ENCODE assay signal across 18 cellular contexts in the genomic region with DNA sequence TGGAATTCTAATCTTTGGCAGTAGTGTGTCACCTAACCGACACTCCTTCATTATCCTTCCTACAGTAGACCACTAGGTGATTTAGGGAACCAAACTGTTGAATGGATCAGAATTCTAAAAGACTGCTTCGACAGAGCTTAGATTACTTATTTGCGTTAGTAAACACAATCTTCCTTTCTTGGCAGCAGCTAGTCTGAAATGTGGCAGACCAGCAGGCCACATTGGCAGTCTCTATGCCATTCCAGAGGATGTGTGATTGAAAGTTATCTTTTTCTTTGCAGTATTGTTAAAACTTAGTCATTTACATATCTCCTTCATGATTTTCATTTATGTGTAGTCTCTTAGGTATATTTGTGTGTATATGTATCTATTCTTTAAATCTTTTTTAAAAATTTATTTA. TPM values are rescaled to one million over a fixed set of nuclear protein-coding genes. Genes with fewer than 3 reads are reported as not detected.
A peak's percentile ranks its signal among the peaks of the same experiment; 100 is the strongest.
DNase-seq lines count a peak whose midpoint lies in the region; ATAC-seq, FAIRE-seq and TF ChIP-seq lines count a peak whose summit lies in the region.
"Had no signal": no experiment of that assay in that cellular context is flagged by ENCODE, and none has a peak within 500 bp of the region (broad histone marks: within the 10 kb centered on the region; RNA-seq: fewer than 3 reads in every experiment).

No MANE protein-coding gene starts in this region.

- H3K4me3 ChIP-seq in CD4-positive, CD25-positive, alpha-beta regulatory T cell (ENCODE audit: low read depth, low read length), result peak overlapping the region; percentile 71
- H3K4me3 ChIP-seq in astrocyte (ENCODE audit: insufficient read depth, low read depth, low read length), result no peak overlapping the region
- H3K4me3 ChIP-seq: body of pancreas had no signal

- FAIRE-seq in GM19239 (lab: Jason Lieb, UNC) (peak; percentile 54), astrocyte (lab: Jason Lieb, UNC) (peak; percentile 9)

- H3K27me3 Mint-ChIP-seq in CD4-positive, CD25-positive, alpha-beta regulatory T cell, result no peaks in the 10 kb centered on the region
- no peaks in the 10 kb centered on the region for H3K27me3 Mint-ChIP-seq in astrocyte (ENCODE audit: low read depth, unreplicated experiment)
- H3K27me3 Mint-ChIP-seq in natural killer cell treated with Interleukin-12 subunit alpha and Interleukin-12 subunit beta and Interleukin-15 and Interleukin-18, amount 100 ng/mL, for 72 hours, result no peaks in the 10 kb centered on the region
- H3K27me3 Mint-ChIP-seq: dendritic cell treated with granulocyte-macrophage colony-stimulating factor and Interleukin-4, amounts not matched to agents 40 ng/mL and 50 ng/mL, for 4 days had no signal

- no peak for ATAC-seq in CD4-positive, CD25-positive, alpha-beta regulatory T cell (ENCODE audit: low read depth in 2 of 2)
- ATAC-seq in natural killer cell treated with Interleukin-12 subunit alpha and Interleukin-12 subunit beta and Interleukin-15 and Interleukin-18, amount 100 ng/mL, for 72 hours, result no peak
- ATAC-seq in HG02571 (IDR thresholded peaks at IDR 0.05; ENCODE audit: unreplicated experiment) (no peak), GM21576 (IDR thresholded peaks at IDR 0.05; ENCODE audit: unreplicated experiment) (no peak)
- ATAC-seq: body of pancreas had no signal

- H3K9ac ChIP-seq in astrocyte (ENCODE audit: low read length), result no peak overlapping the region

- H3K79me2 ChIP-seq in astrocyte (ENCODE audit: insufficient read depth, low read length), result peaks cover 99% of the 10 kb centered on the region

- peak overlapping the region; percentile 69 for H3K27ac ChIP-seq in CD4-positive, CD25-positive, alpha-beta regulatory T cell (ENCODE audit: insufficient read depth, low read length, poor library complexity, severe bottlenecking)
- no peak overlapping the region for H3K27ac ChIP-seq in astrocyte (ENCODE audit: low read depth, low read length)
- H3K27ac ChIP-seq: body of pancreas had no signal

- no peak for TF ChIP-seq CTCF in astrocyte (IDR thresholded peaks at IDR 0.05; ENCODE audit: insufficient read depth, low read depth, low read length)

- no peak for DNase-seq in CD4-positive, CD25-positive, alpha-beta regulatory T cell
- DNase-seq in GM19239 (ENCODE audit: insufficient read length, low spot score), result no peak
- no peak for DNase-seq in astrocyte (ENCODE audit: low read depth)
- no peak for DNase-seq in natural killer cell treated with Interleukin-12 subunit alpha and Interleukin-12 subunit beta and Interleukin-15 and Interleukin-18, amount 100 ng/mL, for 72 hours (ENCODE audit: low spot score)
- DNase-seq in GM19238 (ENCODE audit: insufficient read length, low spot score), result no peak
- DNase-seq: activated CD8-positive, alpha-beta memory T cell treated with anti-CD3 and anti-CD28 coated beads for 24 hours; activated gamma-delta T cell; body of pancreas; glutamatergic neuron; mesenchymal stem cell; NCI-H2081 treated with DMSO at 0.1 percent for 48 hours; NCI-H748 treated with DMSO at 0.1 percent for 48 hours; substantia nigra; SW 1271 had no signal

- H4K20me1 ChIP-seq in astrocyte (ENCODE audit: insufficient read depth, low read length), result peaks cover 67% of the 10 kb centered on the region

- H3K4me2 ChIP-seq in astrocyte (ENCODE audit: low read length), result no peak overlapping the region

- peaks cover 92% of the 10 kb centered on the region for H3K4me1 ChIP-seq in CD4-positive, CD25-positive, alpha-beta regulatory T cell (ENCODE audit: control insufficient read depth, insufficient read depth, low read length, poor library complexity, severe bottlenecking)
- peaks cover 8% of the 10 kb centered on the region for H3K4me1 ChIP-seq in astrocyte (ENCODE audit: insufficient read depth, low read length)

- H3K9me3 Mint-ChIP-seq in CD4-positive, CD25-positive, alpha-beta regulatory T cell, result no peaks in the 10 kb centered on the region
- H3K9me3 Mint-ChIP-seq in astrocyte (ENCODE audit: unreplicated experiment), result no peaks in the 10 kb centered on the region
- no peaks in the 10 kb centered on the region for H3K9me3 Mint-ChIP-seq in natural killer cell treated with Interleukin-12 subunit alpha and Interleukin-12 subunit beta and Interleukin-15 and Interleukin-18, amount 100 ng/mL, for 72 hours
- H3K9me3 Mint-ChIP-seq: dendritic cell treated with granulocyte-macrophage colony-stimulating factor and Interleukin-4, amounts not matched to agents 40 ng/mL and 50 ng/mL, for 4 days; neural crest cell had no signal

- H3K36me3 Mint-ChIP-seq in CD4-positive, CD25-positive, alpha-beta regulatory T cell, result peaks cover 4% of the 10 kb centered on the region
- H3K36me3 Mint-ChIP-seq in astrocyte (ENCODE audit: low read depth, unreplicated experiment), result peaks cover 2% of the 10 kb centered on the region
- H3K36me3 Mint-ChIP-seq in natural killer cell treated with Interleukin-12 subunit alpha and Interleukin-12 subunit beta and Interleukin-15 and Interleukin-18, amount 100 ng/mL, for 72 hours, result peaks cover 5% of the 10 kb centered on the region

- no peaks in the 10 kb centered on the region for H3K9me3 ChIP-seq in CD4-positive, CD25-positive, alpha-beta regulatory T cell (ENCODE audit: control insufficient read depth in 2 of 2, low read length in 2 of 2)
- H3K9me3 ChIP-seq in astrocyte (ENCODE audit: insufficient read depth, low read depth, low read length), result no peaks in the 10 kb centered on the region
- H3K9me3 ChIP-seq: body of pancreas had no signal

- no peak overlapping the region for H2AFZ ChIP-seq in astrocyte (ENCODE audit: low read depth, low read length)

- peak overlapping the region; percentile 62 to 77 (median 75) for H3K4me3 Mint-ChIP-seq in CD4-positive, CD25-positive, alpha-beta regulatory T cell
- no peak overlapping the region for H3K4me3 Mint-ChIP-seq in astrocyte (ENCODE audit: unreplicated experiment)
- H3K4me3 Mint-ChIP-seq in natural killer cell treated with Interleukin-12 subunit alpha and Interleukin-12 subunit beta and Interleukin-15 and Interleukin-18, amount 100 ng/mL, for 72 hours, result peak overlapping the region; percentile 70
- H3K4me3 Mint-ChIP-seq: dendritic cell treated with granulocyte-macrophage colony-stimulating factor and Interleukin-4, amounts not matched to agents 40 ng/mL and 50 ng/mL, for 4 days; neural crest cell had no signal

- H3K27me3 ChIP-seq in CD4-positive, CD25-positive, alpha-beta regulatory T cell (ENCODE audit: control insufficient read depth, insufficient read depth, low read length), result no peaks in the 10 kb centered on the region
- H3K27me3 ChIP-seq in astrocyte (ENCODE audit: insufficient read depth, low read length), result no peaks in the 10 kb centered on the region
- H3K27me3 ChIP-seq: body of pancreas had no signal

- peaks cover 63 to 89% (median 72%) of the 10 kb centered on the region in 4 donors for H3K4me1 Mint-ChIP-seq in CD4-positive, CD25-positive, alpha-beta regulatory T cell
- H3K4me1 Mint-ChIP-seq in astrocyte (ENCODE audit: low read depth, unreplicated experiment), result peaks cover 38% of the 10 kb centered on the region
- peaks cover 53 to 76% of the 10 kb centered on the region in 2 donors for H3K4me1 Mint-ChIP-seq in natural killer cell treated with Interleukin-12 subunit alpha and Interleukin-12 subunit beta and Interleukin-15 and Interleukin-18, amount 100 ng/mL, for 72 hours (ENCODE audit: low read depth in 2 of 2)

- peak overlapping the region; percentile 27 to 89 (median 86) for H3K27ac Mint-ChIP-seq in CD4-positive, CD25-positive, alpha-beta regulatory T cell
- H3K27ac Mint-ChIP-seq in astrocyte (ENCODE audit: unreplicated experiment), result no peak overlapping the region
- H3K27ac Mint-ChIP-seq in natural killer cell treated with Interleukin-12 subunit alpha and Interleukin-12 subunit beta and Interleukin-15 and Interleukin-18, amount 100 ng/mL, for 72 hours, result peak overlapping the region; percentile 75 to 80
- H3K27ac Mint-ChIP-seq: dendritic cell treated with granulocyte-macrophage colony-stimulating factor and Interleukin-4, amounts not matched to agents 40 ng/mL and 50 ng/mL, for 4 days had no signal

- H3K36me3 ChIP-seq in CD4-positive, CD25-positive, alpha-beta regulatory T cell (ENCODE audit: control insufficient read depth, insufficient read depth, low read length), result peaks cover 2% of the 10 kb centered on the region
- peaks cover 3% of the 10 kb centered on the region for H3K36me3 ChIP-seq in astrocyte (ENCODE audit: insufficient read depth, low read length)

RNA-seq across cellular contexts. Expression of gene MBNL1, which starts 23.6 kb away (rescaled TPM):
- 726 TPM for total RNA-seq in CD4-positive, CD25-positive, alpha-beta regulatory T cell
- 100 to 1,000 TPM; 221 to 262 (median 237) TPM for polyA plus RNA-seq in CD4-positive, CD25-positive, alpha-beta regulatory T cell
- total RNA-seq in astrocyte, result 89.1 and 93.1 TPM in 2 replicates
- total RNA-seq in natural killer cell treated with Interleukin-12 subunit alpha and Interleukin-12 subunit beta and Interleukin-15 and Interleukin-18, amount 100 ng/mL, for 72 hours, result 100 to 1,000 TPM; 353 to 509 TPM
